In genomic region chr14:104967414-104968152, GRCh38 we compare ENCODE assay signal across 2 cellular contexts.
A peak's percentile ranks its signal among the peaks of the same experiment; 100 is the strongest.
TF ChIP-seq lines count a peak whose summit lies in the region.

No MANE protein-coding gene starts in this region.

TF ChIP-seq in Ishikawa, 13 proteins besides CTCF, POLR2A, EP300 and RAD21:
- TF ChIP-seq EGR1 (IDR thresholded peaks at IDR 0.05) (no peak), TAF1 (IDR thresholded peaks at IDR 0.05; ENCODE audit: low read depth) (0 out of 2 replicates have a peak, but pooled peaks have one; percentile 41), USF1 (IDR thresholded peaks at IDR 0.05) (0 out of 2 replicates have a peak, but pooled peaks have one; percentile 2), CEBPB (IDR thresholded peaks at IDR 0.05) (no peak), REST (IDR thresholded peaks at IDR 0.05; ENCODE audit: low read depth) (no peak), FOXM1 (IDR thresholded peaks at IDR 0.05; ENCODE audit: borderline replicate concordance, low read depth) (no peak), MAX (IDR thresholded peaks at IDR 0.05) (peak; percentile 49), TEAD4 (IDR thresholded peaks at IDR 0.05) (no peak; the same call in 1 of the 2 replicates), NFIC (IDR thresholded peaks at IDR 0.05) (peak; percentile 48; the same call in 1 of the 2 replicates), TCF12 (IDR thresholded peaks at IDR 0.05; ENCODE audit: low read depth) (peak; percentile 8; the same call in 1 of the 2 replicates), ZBTB7A (IDR thresholded peaks at IDR 0.05; ENCODE audit: low read depth) (peak; percentile 81), YY1 (IDR thresholded peaks at IDR 0.05; ENCODE audit: low read depth) (no peak), CREB1 (IDR thresholded peaks at IDR 0.05; ENCODE audit: low read depth) (0 out of 2 replicates have a peak, but pooled peaks have one; percentile 18)

TF ChIP-seq in HepG2, 621 proteins besides CTCF, POLR2A, EP300 and RAD21:
- TF ChIP-seq ZBTB44 (CRISPR knock-in tag; IDR thresholded peaks at IDR 0.05) = no peak
- TF ChIP-seq WIZ (CRISPR knock-in tag; IDR thresholded peaks at IDR 0.05) = no peak
- 0 out of 2 replicates have a peak, but pooled peaks have one; percentile 16 for TF ChIP-seq ZNF687 (CRISPR knock-in tag; IDR thresholded peaks at IDR 0.05)
- no peak for TF ChIP-seq PHF8 (CRISPR knock-in tag; IDR thresholded peaks at IDR 0.05)
- peak; percentile 18; the same call in 1 of the 2 replicates for TF ChIP-seq GABPB1 (CRISPR knock-in tag; IDR thresholded peaks at IDR 0.05)
- no peak for TF ChIP-seq CBX2 (IDR thresholded peaks at IDR 0.05; ENCODE audit: low read depth, low read length)
- peak; percentile 41; the same call in 1 of the 2 replicates for TF ChIP-seq CBX2 (CRISPR knock-in tag; IDR thresholded peaks at IDR 0.05; ENCODE audit: low read depth)
- no peak for TF ChIP-seq ZBTB38 (CRISPR knock-in tag; IDR thresholded peaks at IDR 0.05)
- 0 out of 2 replicates have a peak, but pooled peaks have one; percentile 21 for TF ChIP-seq HNRNPL (IDR thresholded peaks at IDR 0.05; ENCODE audit: low read depth, low read length)
- TF ChIP-seq AFF4 (CRISPR knock-in tag; IDR thresholded peaks at IDR 0.05) = no peak
- TF ChIP-seq ZNF629 (CRISPR knock-in tag; conservative IDR thresholded peaks at IDR 0.05) = peak; percentile 60
- peak; percentile 75 for TF ChIP-seq ZNF770 (CRISPR knock-in tag; IDR thresholded peaks at IDR 0.05)
- TF ChIP-seq MTERF4 (CRISPR knock-in tag; IDR thresholded peaks at IDR 0.05) = no peak
